In genomic region chr12:92008345-92008744, GRCh38 we compare ENCODE assay signal across 23 cellular contexts.
"Had no signal": no experiment of that assay in that cellular context is flagged by ENCODE, and none has a peak within 500 bp of the region (broad histone marks: within the 10 kb centered on the region; RNA-seq: fewer than 3 reads in every experiment).

No MANE protein-coding gene starts in this region.

- H3K9me3 Mint-ChIP-seq: activated B cell treated with CpG ODN at 0.5 μM for 24 hours; activated CD4-positive, alpha-beta memory T cell treated with anti-CD3 and anti-CD28 coated beads, Interleukin-2, amount 10 ng/mL, durations not matched to agents 7 days and 5 days had no signal

- H3K4me3 Mint-ChIP-seq: activated B cell treated with CpG ODN at 0.5 μM for 24 hours; activated CD4-positive, alpha-beta memory T cell treated with anti-CD3 and anti-CD28 coated beads, Interleukin-2, amount 10 ng/mL, durations not matched to agents 7 days and 5 days; activated CD4-positive, alpha-beta T cell treated with anti-CD3 and anti-CD28 coated beads, Interleukin-2, amount 10 ng/mL, durations not matched to agents 7 days and 5 days; T-helper 1 cell treated with Interleukin-12 subunit alpha and Interleukin-12 subunit beta and Interleukin-4 antibody, amounts not matched to agents 30 μg/mL and 1 μg/mL, for 36 hours had no signal

- H3K4me1 ChIP-seq: breast epithelium, Peyer's patch, SJCRH30 had no signal

- ATAC-seq: SK-N-SH treated with all-trans-retinoic acid at 6 μM for 48 hours had no signal

- H3K27ac Mint-ChIP-seq: activated B cell treated with CpG ODN at 0.5 μM for 24 hours; activated CD4-positive, alpha-beta memory T cell treated with anti-CD3 and anti-CD28 coated beads, Interleukin-2, amount 10 ng/mL, durations not matched to agents 7 days and 5 days; activated CD4-positive, alpha-beta T cell treated with anti-CD3 and anti-CD28 coated beads, Interleukin-2, amount 10 ng/mL, durations not matched to agents 7 days and 5 days; T-helper 1 cell treated with Interleukin-12 subunit alpha and Interleukin-12 subunit beta and Interleukin-4 antibody, amounts not matched to agents 30 μg/mL and 1 μg/mL, for 36 hours had no signal

- H3K9me3 ChIP-seq: breast epithelium, MG63, Peyer's patch, SJCRH30 had no signal

- H3K4me3 ChIP-seq: breast epithelium, MG63, Peyer's patch, SJCRH30 had no signal

- DNase-seq: activated B cell treated with CpG ODN at 0.5 μM for 24 hours; activated CD4-positive, alpha-beta memory T cell treated with anti-CD3 and anti-CD28 coated beads, Interleukin-2, amount 10 ng/mL, durations not matched to agents 7 days and 5 days; activated CD4-positive, alpha-beta T cell treated with anti-CD3 and anti-CD28 coated beads for 1 hour; activated CD4-positive, alpha-beta T cell treated with anti-CD3 and anti-CD28 coated beads, Interleukin-2, amount 10 ng/mL, durations not matched to agents 7 days and 5 days; activated naive CD4-positive, alpha-beta T cell; activated T-cell treated with anti-CD3 and anti-CD28 coated beads for 4 hours; aorta; central memory CD4-positive, alpha-beta T cell; MG63; NCI-H1105; NCI-H1436 treated with DMSO at 0.1 percent for 48 hours; NCI-H187; NK-92 treated with Interleukin-12 subunit alpha and Interleukin-12 subunit beta, amount 100 ng/mL, for 24 hours; OCI-M1; Peyer's patch; Right ventricle myocardium superior; SJCRH30; SW 1271; T-helper 9 cell had no signal

- H3K27me3 Mint-ChIP-seq: activated B cell treated with CpG ODN at 0.5 μM for 24 hours; activated CD4-positive, alpha-beta memory T cell treated with anti-CD3 and anti-CD28 coated beads, Interleukin-2, amount 10 ng/mL, durations not matched to agents 7 days and 5 days; activated CD4-positive, alpha-beta T cell treated with anti-CD3 and anti-CD28 coated beads, Interleukin-2, amount 10 ng/mL, durations not matched to agents 7 days and 5 days had no signal

- H3K36me3 ChIP-seq: breast epithelium, MG63, Peyer's patch, SJCRH30 had no signal

- H3K27ac ChIP-seq: breast epithelium, Peyer's patch, RWPE1, SJCRH30 had no signal

- H3K27me3 ChIP-seq: breast epithelium, MG63, Peyer's patch, SJCRH30 had no signal
